1 cellular context compared by ENCODE assay signal in genomic region chr16:18062713-18063112, GRCh38.
TF ChIP-seq lines count a peak whose summit lies in the region.

No MANE protein-coding gene starts in this region.

TF ChIP-seq in HepG2, 621 proteins besides CTCF, POLR2A, EP300 and RAD21 (continued from another document):
- no peak for TF ChIP-seq RERE (CRISPR knock-in tag; IDR thresholded peaks at IDR 0.05; ENCODE audit: low read depth)
